ENCODE assay signal across 19 cellular contexts in the genomic region with DNA sequence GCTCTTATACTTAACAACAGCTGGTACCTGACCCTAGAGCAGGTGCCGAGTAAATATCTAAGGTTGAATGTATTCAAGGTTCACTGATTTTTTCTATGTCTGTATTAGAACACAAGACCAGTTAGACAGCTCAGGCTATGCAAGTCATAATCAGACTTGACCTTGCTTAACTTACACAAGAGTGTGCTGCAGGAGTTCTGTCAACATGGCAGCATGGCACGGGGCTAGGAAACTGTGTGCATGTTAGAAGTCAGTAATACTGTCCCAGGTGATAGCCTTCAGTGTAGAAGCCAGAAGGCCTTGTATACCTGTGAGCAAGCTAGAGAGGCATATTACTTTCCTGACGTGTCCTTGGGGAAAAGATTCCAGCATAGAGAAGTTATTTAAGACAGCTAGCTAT.
"Had no signal": no experiment of that assay in that cellular context is flagged by ENCODE, and none has a peak within 500 bp of the region (broad histone marks: within the 10 kb centered on the region; RNA-seq: fewer than 3 reads in every experiment).

No MANE protein-coding gene starts in this region.

- DNase-seq: activated CD4-positive, alpha-beta T cell treated with anti-CD3 and anti-CD28 coated beads for 1 hour; activated CD4-positive, alpha-beta T cell treated with anti-CD3 and anti-CD28 coated beads, Interleukin-2, amount 50 U/mL, for 1 hour; activated CD8-positive, alpha-beta T cell treated with anti-CD3 and anti-CD28 coated beads, Interleukin-2, amount 10 ng/mL, durations not matched to agents 7 days and 5 days; activated gamma-delta T cell treated with Interleukin-2 at 50 U/mL for 16 hours; activated T-cell treated with anti-CD3 and anti-CD28 coated beads, Interleukin-2, amount 50 U/mL, for 1 hour; aorta; brain microvascular endothelial cell; caudate nucleus; effector CD4-positive, alpha-beta T cell; foreskin keratinocyte; kidney glomerular epithelial cell; left ventricle myocardium inferior; naive thymus-derived CD8-positive, alpha-beta T cell; retina; stimulated activated CD4-positive, alpha-beta T cell treated with anti-CD3 and anti-CD28 coated beads, Interleukin-2, amount 100 ng/mL, for 48 hours; stimulated activated CD8-positive, alpha-beta memory T cell treated with anti-CD3 and anti-CD28 coated beads, Interleukin-4, amount 100 ng/mL, for 48 hours; stimulated activated naive B cell treated with anti-CD40 and anti-IgM and Interleukin-4, amounts not matched to agents 10 μg/mL and 1 μg/mL and 100 μg/mL, for 72 hours; T-helper 9 cell; upper lobe of left lung had no signal

- ATAC-seq: activated CD8-positive, alpha-beta T cell treated with anti-CD3 and anti-CD28 coated beads, Interleukin-2, amount 10 ng/mL, durations not matched to agents 7 days and 5 days; foreskin keratinocyte; naive thymus-derived CD8-positive, alpha-beta T cell; stimulated activated naive B cell treated with anti-CD40 and anti-IgM and Interleukin-4, amounts not matched to agents 10 μg/mL and 1 μg/mL and 100 μg/mL, for 72 hours had no signal
